ENCODE assay signal across 1 cellular context in genomic region chr11:126949066-126949945, GRCh38.
TF ChIP-seq lines count a peak whose summit lies in the region.

No MANE protein-coding gene starts in this region.

TF ChIP-seq in IMR-90, 13 proteins besides CTCF, POLR2A, EP300 and RAD21:
- TF ChIP-seq ELK1 (IDR thresholded peaks at IDR 0.05; ENCODE audit: borderline replicate concordance, low read depth, low read length): no peak
- TF ChIP-seq MXI1 (IDR thresholded peaks at IDR 0.05; ENCODE audit: borderline replicate concordance, low read depth, low read length): no peak
- no peak for TF ChIP-seq CHD1 (IDR thresholded peaks at IDR 0.05; ENCODE audit: low read depth, low read length)
- TF ChIP-seq NFE2L2 (IDR thresholded peaks at IDR 0.05; ENCODE audit: low read depth, low read length): no peak
- TF ChIP-seq BHLHE40 (IDR thresholded peaks at IDR 0.05; ENCODE audit: low read depth, low read length): no peak
- TF ChIP-seq RCOR1 (IDR thresholded peaks at IDR 0.05; ENCODE audit: insufficient replicate concordance, low read length): peak; percentile 9
- TF ChIP-seq CEBPB (IDR thresholded peaks at IDR 0.05; ENCODE audit: low read depth, low read length): peak; percentile 80
- no peak for TF ChIP-seq SMC3 (IDR thresholded peaks at IDR 0.05; ENCODE audit: low read depth, low read length)
- TF ChIP-seq MAFK (IDR thresholded peaks at IDR 0.05; ENCODE audit: low read depth, low read length): no peak
- TF ChIP-seq USF2 (IDR thresholded peaks at IDR 0.05; ENCODE audit: low read depth, low read length): no peak
- TF ChIP-seq FOS (IDR thresholded peaks at IDR 0.05; ENCODE audit: low read depth, low read length): no peak
- TF ChIP-seq MAZ (IDR thresholded peaks at IDR 0.05; ENCODE audit: borderline replicate concordance, low read depth, low read length): no peak
- TF ChIP-seq RFX5 (IDR thresholded peaks at IDR 0.05; ENCODE audit: low read depth, low read length): no peak
TF ChIP-seq in IMR-90: peak in this region for 2.
